Comparison of ENCODE assay signal across 7 cellular contexts in the genomic region with DNA sequence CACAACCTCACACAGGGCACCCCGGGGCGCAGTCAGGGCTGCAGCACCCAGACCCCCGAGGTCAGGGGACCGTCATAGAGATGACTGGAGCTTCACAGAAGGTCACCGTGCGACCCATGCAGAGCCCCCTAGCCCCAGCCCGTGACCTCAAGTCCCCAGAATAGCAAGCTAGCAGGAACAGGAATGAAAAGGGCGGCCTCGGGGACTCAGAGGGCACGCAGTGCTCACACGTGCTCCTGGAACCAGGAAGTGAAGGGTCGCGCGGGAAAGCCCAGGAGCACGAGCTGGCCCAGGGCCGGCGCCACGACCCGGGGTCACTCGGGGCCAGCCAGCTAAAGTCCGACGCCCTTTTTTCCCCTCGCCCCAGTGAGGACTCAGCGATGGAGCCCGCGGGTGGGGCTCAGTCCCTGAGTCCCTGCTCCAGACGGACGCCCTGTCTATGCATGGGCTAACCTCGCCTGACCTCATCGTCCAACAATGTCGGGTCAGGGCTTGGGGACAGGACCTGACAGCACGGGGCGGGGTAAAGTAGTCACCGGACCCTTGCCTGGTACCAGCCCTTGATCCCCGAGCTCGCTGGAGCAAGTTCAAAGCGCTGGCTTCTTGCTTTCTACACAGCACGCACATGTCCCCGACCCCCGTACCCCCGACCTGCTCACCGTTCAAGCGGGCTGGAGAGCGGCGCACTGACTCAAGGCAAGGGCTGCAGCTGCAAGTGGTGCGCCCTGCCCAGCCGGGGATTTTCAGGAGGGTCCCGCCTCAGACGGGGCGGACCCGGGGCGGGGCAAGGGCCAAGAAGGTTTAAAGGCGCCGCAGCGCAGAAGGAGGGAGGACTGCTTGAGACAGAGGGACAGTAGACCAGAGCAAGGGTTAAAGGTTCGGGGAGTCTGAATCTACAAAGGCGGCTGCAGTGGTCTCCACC. TPM values are rescaled to one million over a fixed set of nuclear protein-coding genes. Genes with fewer than 3 reads are reported as not detected.
DNase-seq lines count a peak whose midpoint lies in the region; ATAC-seq, FAIRE-seq and TF ChIP-seq lines count a peak whose summit lies in the region.

A gene (minus strand): TSS at position 717 of the 922 bp plus-strand sequence. CDS start 4,998 bp downstream, outside the sequence.

- H3K27me3 ChIP-seq in keratinocyte (ENCODE audit: control insufficient read depth, extremely low read depth, insufficient read depth, low read length), result no peaks in the 10 kb centered on the region

- FAIRE-seq in keratinocyte (lab: Jason Lieb, UNC), result no peak

- H3K4me2 ChIP-seq in keratinocyte (ENCODE audit: control insufficient read depth, extremely low read depth, insufficient read depth, low read depth, low read length), result peak within 1 kb of the TSS; percentile 90

- H3K9ac ChIP-seq in keratinocyte (ENCODE audit: control insufficient read depth, extremely low read depth, insufficient read depth, low read length), result peak within 1 kb of the TSS; percentile 100

- peaks cover 49% of the 10 kb centered on the region for H3K79me2 ChIP-seq in keratinocyte (ENCODE audit: control insufficient read depth, insufficient read depth, low read length)

- ATAC-seq in GM18505 (IDR thresholded peaks at IDR 0.05; ENCODE audit: unreplicated experiment) (peak; percentile 59), HG02852 (IDR thresholded peaks at IDR 0.05; ENCODE audit: unreplicated experiment) (peak; percentile 60)

- H3K27ac ChIP-seq in caudate nucleus (ENCODE audit: low read depth, low read length) (peak within 1 kb of the TSS; percentile 87), keratinocyte (ENCODE audit: control insufficient read depth, insufficient read depth, low read length) (peak within 1 kb of the TSS; percentile 98)

- peak; percentile 97 for TF ChIP-seq POLR2A in GM18505 (IDR thresholded peaks at IDR 0.05; ENCODE audit: borderline replicate concordance, extremely low read depth, insufficient read depth, insufficient read length)

- peaks cover 20% of the 10 kb centered on the region for H4K20me1 ChIP-seq in keratinocyte (ENCODE audit: control insufficient read depth, extremely low read depth, insufficient read depth, low read length)

- dilution Hi-C loops in keratinocyte (cut with MboI; ENCODE audit: extremely low pct_ligation_motif_present, low sequenced_read_pairs), result no loop called here

- H2AFZ ChIP-seq in keratinocyte (ENCODE audit: control insufficient read depth, low read length), result peak within 1 kb of the TSS; percentile 52

- H3K9me3 ChIP-seq in keratinocyte (ENCODE audit: control insufficient read depth, low read depth, low read length), result no peaks in the 10 kb centered on the region

- peak; percentile 56 for DNase-seq in NCI-H2107 (lab: John Stamatoyannopoulos, UW)
- DNase-seq in activated CD4-positive, CD25-positive, alpha-beta regulatory T cell (lab: John Stamatoyannopoulos, UW), result peak; percentile 74 to 79 (median 77)
- peak in 50 of 61 donors; percentile 8 to 70 (median 42) for DNase-seq in caudate nucleus (lab: John Stamatoyannopoulos, UW)
- DNase-seq in keratinocyte (ENCODE audit: low read depth, low spot score), result peak; percentile 95
- peak; percentile 78 to 92 for DNase-seq in stimulated activated CD4-positive, alpha-beta T cell treated with anti-CD3 and anti-CD28 coated beads, Interleukin-15, amount 100 ng/mL, for 1 hour (ENCODE audit: low read depth in 1 of 2, low spot score in 1 of 2)

- H3K9me1 ChIP-seq in keratinocyte (ENCODE audit: control insufficient read depth, extremely low read depth, insufficient read depth, low read length), result peaks cover 8% of the 10 kb centered on the region

- no peak for TF ChIP-seq CTCF in keratinocyte (optimal IDR thresholded peaks at IDR 0.05 in 1 of 3, IDR thresholded peaks at IDR 0.05 in 1 of 3, conservative IDR thresholded peaks at IDR 0.05 in 1 of 3; ENCODE audit: extremely low read depth in 1 of 3, insufficient read depth in 2 of 3, low read length in 3 of 3)

- H3K4me1 ChIP-seq in keratinocyte (ENCODE audit: control insufficient read depth, extremely low read depth, insufficient read depth, low read length), result peaks cover 54% of the 10 kb centered on the region

- H3K36me3 ChIP-seq in keratinocyte (ENCODE audit: control insufficient read depth in 2 of 2, extremely low read depth in 1 of 2, insufficient read depth in 2 of 2, low read length in 2 of 2), result peaks cover 21 to 30% of the 10 kb centered on the region in 2 experiments

- H3K4me3 ChIP-seq in keratinocyte (ENCODE audit: control insufficient read depth in 2 of 3, extremely low read depth in 1 of 3, insufficient read depth in 2 of 3, low read depth in 1 of 3, low read length in 3 of 3), result peak within 1 kb of the TSS; percentile 79 to 94 (median 92)

RNA-seq across cellular contexts. Expression of the gene that starts here (rescaled TPM):
- 678 to 787 TPM (median 709 TPM) in 3 replicates for polyA plus RNA-seq in keratinocyte
- 1,035 TPM for polyA plus RNA-seq in keratinocyte (2011; ENCODE audit: low read depth)
- polyA plus RNA-seq in keratinocyte (2011; cell fraction: cytosol; rRNA removed), result 759 and 902 TPM in 2 replicates
- 491 and 579 TPM in 2 replicates for polyA plus RNA-seq in keratinocyte (2011; cell fraction: nucleus; rRNA removed)
- 585 and 747 TPM in 2 replicates for polyA plus RNA-seq in keratinocyte (2012; ENCODE audit: low replicate concordance)
- polyA minus RNA-seq in keratinocyte, result 343 to 569 TPM (median 417 TPM) in 3 replicates
- 337 TPM for polyA minus RNA-seq in keratinocyte (2011; cell fraction: cytosol; rRNA and poly(A)+ RNA removed)
- polyA minus RNA-seq in keratinocyte (2011; cell fraction: nucleus; rRNA and poly(A)+ RNA removed), result 126 and 127 TPM in 2 replicates

Comparison
In these comparisons a context has a peak if more than half of its experiments do, and no peak if none do; other contexts are left out.
1. Peak in every context shown above with its lines: DNase-seq, ATAC-seq, H3K4me3 ChIP-seq and H3K27ac ChIP-seq.
2. DNase-seq: peak in every context shown above with its lines; median percentile 95 in keratinocyte; 85 in stimulated activated CD4-positive, alpha-beta T cell treated with anti-CD3 and anti-CD28 coated beads, Interleukin-15, amount 100 ng/mL, for 1 hour; 77 in activated CD4-positive, CD25-positive, alpha-beta regulatory T cell; 56 in NCI-H2107; 42 in caudate nucleus.